In the genomic region with DNA sequence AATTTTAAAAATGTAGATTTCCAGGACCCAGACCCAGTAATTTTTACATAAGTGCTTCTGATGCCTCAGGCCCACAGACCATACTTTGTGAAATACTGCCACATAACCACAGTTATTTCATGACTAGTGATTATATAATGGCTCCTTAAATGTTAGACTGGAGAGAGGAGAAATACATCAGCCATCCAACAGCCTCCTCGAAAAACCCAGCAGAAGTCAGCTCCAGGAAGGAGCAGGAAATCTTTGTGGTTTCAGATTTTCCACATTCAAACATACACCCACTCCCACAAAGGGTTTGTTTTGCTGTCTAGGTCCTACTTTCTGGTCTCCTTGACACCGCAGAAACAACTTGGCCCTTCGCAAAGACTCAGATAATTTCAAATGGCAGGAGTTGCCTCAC, we compare ENCODE assay signal across 15 cellular contexts.
DNase-seq lines count a peak whose midpoint lies in the region; ATAC-seq and TF ChIP-seq lines count a peak whose summit lies in the region.
"Had no signal": no experiment of that assay in that cellular context is flagged by ENCODE, and none has a peak within 500 bp of the region (broad histone marks: within the 10 kb centered on the region; RNA-seq: fewer than 3 reads in every experiment).

No MANE protein-coding gene starts in this region.

- H3K36me3 ChIP-seq in right atrium auricular region = no peaks in the 10 kb centered on the region
- H3K36me3 ChIP-seq: BE2C had no signal

- intact Hi-C loops in cardiac septum (cut with DNase I) = no loop called here

- DNase-seq in right atrium auricular region (ENCODE audit: low spot score) (no peak), cardiac septum (ENCODE audit: low spot score) (no peak), Kasumi-1 (lab: John Stamatoyannopoulos, UW) (peak; percentile 58 to 62), astrocyte of the spinal cord (ENCODE audit: low read depth, low spot score) (peak; percentile 41), stromal cell of bone marrow (ENCODE audit: low read depth) (peak; percentile 62), HT-29 (ENCODE audit: low spot score) (no peak)
- DNase-seq: BE2C; CD4-positive, alpha-beta memory T cell; DMS79; GM23248; H7 had no signal

- no peaks in the 10 kb centered on the region for H3K27me3 ChIP-seq in right atrium auricular region
- H3K27me3 ChIP-seq: BE2C had no signal

- H3K9me3 ChIP-seq in right atrium auricular region = no peaks in the 10 kb centered on the region
- H3K9me3 ChIP-seq: BE2C had no signal

- ATAC-seq in HG03045 (IDR thresholded peaks at IDR 0.05; ENCODE audit: unreplicated experiment) = no peak
- ATAC-seq: GM12878, HepG2 had no signal

- H3K4me1 ChIP-seq in right atrium auricular region = peaks cover 0 to 20% of the 10 kb centered on the region in 2 donors
- H3K4me1 ChIP-seq: BE2C had no signal

- in situ Hi-C loops in astrocyte of the spinal cord (cut with HindIII; ENCODE audit: low sequenced_read_pairs) = no loop called here

- TF ChIP-seq CTCF in right atrium auricular region (IDR thresholded peaks at IDR 0.05) (no peak), astrocyte of the spinal cord (IDR thresholded peaks at IDR 0.05; ENCODE audit: low read depth, low read length) (no peak)

- peak overlapping the region; percentile 7 to 62 for H3K27ac ChIP-seq in right atrium auricular region
- H3K27ac ChIP-seq: C4-2B, GM23248 had no signal

- no peak overlapping the region for H3K4me3 ChIP-seq in right atrium auricular region
- H3K4me3 ChIP-seq in astrocyte of the spinal cord (ENCODE audit: low read depth, low read length) = no peak overlapping the region
- H3K4me3 ChIP-seq: GM12878, GM23248 had no signal

Comparison
In these comparisons a context has a peak if more than half of its experiments do, and no peak if none do; other contexts are left out.
1. DNase-seq: peak in Kasumi-1 (2 of 2), astrocyte of the spinal cord (single experiment) and stromal cell of bone marrow (single experiment); none in right atrium auricular region (single experiment), cardiac septum (single experiment) and HT-29 (single experiment).